Comparison of ENCODE assay signal across 20 cellular contexts in the genomic region with DNA sequence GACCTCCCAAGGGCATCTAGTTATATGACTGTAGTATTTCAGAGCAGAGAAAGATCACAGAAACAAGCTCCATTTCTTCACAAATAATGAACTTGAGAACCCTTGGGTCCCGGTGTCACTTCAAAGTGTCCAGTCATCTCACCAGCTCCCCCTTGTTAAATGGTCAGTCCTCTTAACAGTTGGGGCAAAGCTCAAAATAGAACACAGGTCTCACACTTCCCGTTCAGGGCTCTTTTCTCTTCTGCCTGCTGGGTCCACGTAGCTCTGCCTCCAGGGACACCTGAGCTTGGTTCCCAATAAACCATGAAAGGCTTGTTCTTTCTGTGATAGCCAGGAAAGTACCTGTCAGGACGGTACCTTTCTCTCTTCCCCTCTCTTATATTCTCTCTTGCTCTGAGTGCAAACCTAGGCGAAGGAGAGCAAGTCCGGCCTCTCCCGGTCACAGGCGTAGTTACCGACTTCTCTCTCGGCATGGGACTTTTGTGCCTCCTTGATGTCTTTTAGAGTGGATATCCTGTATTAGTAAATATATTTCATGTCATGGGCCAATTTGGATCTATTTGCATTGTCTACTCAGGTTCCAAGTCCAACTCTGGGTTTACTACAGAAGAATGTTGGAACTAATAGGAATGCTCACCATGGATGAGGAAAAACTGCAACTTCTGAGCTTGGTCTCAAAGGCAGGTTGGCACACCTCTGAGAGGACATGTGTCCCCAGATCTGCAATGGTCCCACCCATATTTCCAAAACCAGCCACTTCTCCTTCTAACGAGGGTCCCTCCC.
A peak's percentile ranks its signal among the peaks of the same experiment; 100 is the strongest.
DNase-seq lines count a peak whose midpoint lies in the region; ATAC-seq, FAIRE-seq and TF ChIP-seq lines count a peak whose summit lies in the region.
"Had no signal": no experiment of that assay in that cellular context is flagged by ENCODE, and none has a peak within 500 bp of the region (broad histone marks: within the 10 kb centered on the region; RNA-seq: fewer than 3 reads in every experiment).

No MANE protein-coding gene starts in this region.

- H3K36me3 ChIP-seq in CD4-positive, CD25-positive, alpha-beta regulatory T cell (ENCODE audit: control insufficient read depth, insufficient read depth, low read length): no peaks in the 10 kb centered on the region
- H3K36me3 ChIP-seq in HepG2 (replicated peaks in 1 of 2; ENCODE audit: control insufficient read depth in 1 of 2, insufficient read depth in 2 of 2, low read length in 2 of 2): no peaks in the 10 kb centered on the region
- H3K36me3 ChIP-seq in neural progenitor cell: no peaks in the 10 kb centered on the region
- no peaks in the 10 kb centered on the region for H3K36me3 ChIP-seq in ascending aorta
- H3K36me3 ChIP-seq: BLaER1 treated with 17β-estradiol and CSF1 and Interleukin-3, amounts not matched to agents 10 nM and 100 nM; HAP-1 had no signal

- H3K4me2 ChIP-seq in HepG2 (ENCODE audit: low read depth, low read length) (peak overlapping the region; percentile 89), neural progenitor cell (no peak overlapping the region)
- H3K4me2 ChIP-seq: BLaER1 treated with 17β-estradiol and CSF1 and Interleukin-3, amounts not matched to agents 10 nM and 100 nM had no signal

- no peak for ATAC-seq in CD4-positive, CD25-positive, alpha-beta regulatory T cell (ENCODE audit: low read depth in 2 of 2)
- ATAC-seq in T-cell (replicated peaks in 1 of 4): no peak
- ATAC-seq in HepG2: peak; percentile 84
- no peak for ATAC-seq in HG02840 (IDR thresholded peaks at IDR 0.05; ENCODE audit: low FRiP score, unreplicated experiment)

- BruUV-seq in HepG2 (replicated peaks; lab: Mats Ljungman, UMichigan): TSS peak; percentile 71

- peak overlapping the region; percentile 51 for H3K9ac ChIP-seq in HepG2 (ENCODE audit: insufficient read depth, low read depth, low read length)
- no peak overlapping the region for H3K9ac ChIP-seq in neural progenitor cell
- H3K9ac ChIP-seq: BLaER1 treated with 17β-estradiol and CSF1 and Interleukin-3, amounts not matched to agents 10 nM and 100 nM; GM23248 had no signal

- FAIRE-seq in HepG2 (lab: Jason Lieb, UNC): peak; percentile 64
- FAIRE-seq: GM12892, GM18507, HTR-8/SVneo had no signal

- TF ChIP-seq POLR2A in HepG2 (IDR thresholded peaks at IDR 0.05; ENCODE audit: insufficient read depth in 1 of 2, low read depth in 2 of 2, low read length in 2 of 2): no peak

- no peaks in the 10 kb centered on the region for H3F3A ChIP-seq in neural progenitor cell (ENCODE audit: low read depth)

- H3K4me3 ChIP-seq in CD4-positive, CD25-positive, alpha-beta regulatory T cell (ENCODE audit: low read depth, low read length): no peak overlapping the region
- peak overlapping the region; percentile 20 to 53 (median 30) for H3K4me3 ChIP-seq in HepG2 (replicated peaks in 1 of 3; ENCODE audit: insufficient read depth in 1 of 3, low read depth in 2 of 3, low read length in 3 of 3)
- no peak overlapping the region for H3K4me3 ChIP-seq in neural progenitor cell
- H3K4me3 ChIP-seq in ascending aorta: no peak overlapping the region
- H3K4me3 ChIP-seq: BLaER1 treated with 17β-estradiol and CSF1 and Interleukin-3, amounts not matched to agents 10 nM and 100 nM; GM23248; HAP-1 had no signal

- DNase-seq in CD4-positive, CD25-positive, alpha-beta regulatory T cell: no peak
- no peak for DNase-seq in T-cell
- peak; percentile 80 for DNase-seq in HepG2 (ENCODE audit: low spot score)
- DNase-seq in neural progenitor cell (ENCODE audit: low spot score): no peak
- no peak for DNase-seq in iPS-NIHi11 (ENCODE audit: low spot score)
- DNase-seq in midbrain (lab: John Stamatoyannopoulos, UW): no peak
- no peak for DNase-seq in ascending aorta (ENCODE audit: low spot score in 2 of 2)
- DNase-seq: CD8-positive, alpha-beta memory T cell; DMS153; DMS79; GDM1; GM23248 had no signal

- 4% methylated on average over 11 of the region's 11 CpGs for WGBS in HepG2 (ENCODE audit: low lambda C conversion rate)

- H3K27me3 Mint-ChIP-seq in CD4-positive, CD25-positive, alpha-beta regulatory T cell: peaks cover 8% of the 10 kb centered on the region
- H3K27me3 Mint-ChIP-seq in T-cell (no peaks in the 10 kb centered on the region), neural progenitor cell (ENCODE audit: insufficient read depth, low read depth) (peaks cover 27% of the 10 kb centered on the region)

- CTCF ChIA-PET in T-cell (lab: Charles Lee) (interaction anchor here (0.6 to 1.2 kb wide), 7 partner anchors 8 to 1206 kb away, joined by 3 to 5 read pairs (median 4); no protein-coding TSS in a partner anchor), HepG2 (lab: Yijun Ruan, JAX; ENCODE audit: low intra/inter-chr PET ratio, low total read pairs) (interaction anchor here (1.2 to 5.9 kb wide), 2 partner anchors 45 to 107 kb away, joined by 3 to 85 read pairs; no protein-coding TSS in a partner anchor)

- H3K79me2 ChIP-seq in HepG2 (ENCODE audit: insufficient read depth, low read length) (no peaks in the 10 kb centered on the region), neural progenitor cell (ENCODE audit: low read depth) (no peaks in the 10 kb centered on the region)

- peak overlapping the region in 2 of 3 donors; percentile 35 to 83 for H3K27ac Mint-ChIP-seq in CD4-positive, CD25-positive, alpha-beta regulatory T cell
- H3K27ac Mint-ChIP-seq in T-cell (peak overlapping the region; percentile 34 to 36), neural progenitor cell (peak overlapping the region; percentile 87)
- H3K27ac Mint-ChIP-seq: B cell; CD8-positive, alpha-beta memory T cell; IgD-negative memory B cell had no signal

- H3K27me3 ChIP-seq in CD4-positive, CD25-positive, alpha-beta regulatory T cell (ENCODE audit: control insufficient read depth, insufficient read depth, low read length): no peaks in the 10 kb centered on the region
- H3K27me3 ChIP-seq in HepG2 (ENCODE audit: control insufficient read depth in 1 of 2, insufficient read depth in 2 of 2, low read length in 2 of 2): no peaks in the 10 kb centered on the region
- H3K27me3 ChIP-seq in neural progenitor cell: no peaks in the 10 kb centered on the region
- H3K27me3 ChIP-seq in ascending aorta: no peaks in the 10 kb centered on the region
- H3K27me3 ChIP-seq: BLaER1 treated with 17β-estradiol and CSF1 and Interleukin-3, amounts not matched to agents 10 nM and 100 nM had no signal

- in situ Hi-C loops in HepG2 (cut with HindIII; ENCODE audit: extremely low pct_ligation_motif_present, low pct_unique_long_range_greater_than_20kb): loop anchor here (5.0 kb wide), 2 partner anchors 45 to 285 kb away; no protein-coding TSS in a partner anchor

- TF ChIP-seq RAD21 in HepG2 (CRISPR knock-in tag; IDR thresholded peaks at IDR 0.05): no peak

- no peaks in the 10 kb centered on the region for H3K9me3 Mint-ChIP-seq in CD4-positive, CD25-positive, alpha-beta regulatory T cell
- H3K9me3 Mint-ChIP-seq in T-cell (no peaks in the 10 kb centered on the region), neural progenitor cell (peaks cover 8% of the 10 kb centered on the region)
- H3K9me3 Mint-ChIP-seq: IgD-negative memory B cell had no signal

- peaks cover 23 to 31% (median 24%) of the 10 kb centered on the region in 4 donors for H3K4me1 Mint-ChIP-seq in CD4-positive, CD25-positive, alpha-beta regulatory T cell
- peaks cover 33 to 40% (median 39%) of the 10 kb centered on the region in 3 donors for H3K4me1 Mint-ChIP-seq in T-cell
- peaks cover 73% of the 10 kb centered on the region for H3K4me1 Mint-ChIP-seq in neural progenitor cell

- intact Hi-C loops in HepG2 (cut with micrococcal nuclease; ENCODE audit: unreplicated experiment) (loop anchor here (2.0 kb wide), 1 partner anchor 107 kb away; no protein-coding TSS in a partner anchor), ascending aorta (cut with DNase I) (no loop called here)

- TF ChIP-seq EP300 in HepG2 (IDR thresholded peaks at IDR 0.05; ENCODE audit: low read depth in 2 of 2, low read length in 2 of 2) (0 out of 4 replicates have a peak, but pooled peaks of 1 of the 2 experiments have one; percentile 6), HepG2 (CRISPR knock-in tag; IDR thresholded peaks at IDR 0.05; ENCODE audit: borderline replicate concordance) (no peak)

- no peak overlapping the region for H3K27ac ChIP-seq in CD4-positive, CD25-positive, alpha-beta regulatory T cell (ENCODE audit: insufficient read depth, low read length, poor library complexity, severe bottlenecking)
- H3K27ac ChIP-seq in HepG2 (ENCODE audit: extremely low read length, insufficient read depth, low read length) (peak overlapping the region; percentile 66), neural progenitor cell (no peak overlapping the region), ascending aorta (no peak overlapping the region)
- H3K27ac ChIP-seq: BLaER1 treated with 17β-estradiol and CSF1 and Interleukin-3, amounts not matched to agents 10 nM and 100 nM; GM23248 had no signal

- H3K4me1 ChIP-seq in CD4-positive, CD25-positive, alpha-beta regulatory T cell (ENCODE audit: control insufficient read depth, insufficient read depth, low read length, poor library complexity, severe bottlenecking): peaks cover 13% of the 10 kb centered on the region
- peaks cover 39% of the 10 kb centered on the region for H3K4me1 ChIP-seq in HepG2 (ENCODE audit: insufficient read depth, low read length)
- H3K4me1 ChIP-seq in neural progenitor cell: peaks cover 12% of the 10 kb centered on the region
- H3K4me1 ChIP-seq in ascending aorta: no peaks in the 10 kb centered on the region
- H3K4me1 ChIP-seq: HAP-1 had no signal

- no peaks in the 10 kb centered on the region for H3K9me3 ChIP-seq in CD4-positive, CD25-positive, alpha-beta regulatory T cell (ENCODE audit: control insufficient read depth in 2 of 2, low read length in 2 of 2)
- H3K9me3 ChIP-seq in HepG2 (ENCODE audit: low read length) (no peaks in the 10 kb centered on the region), neural progenitor cell (ENCODE audit: low read depth) (no peaks in the 10 kb centered on the region), ascending aorta (no peaks in the 10 kb centered on the region)
- H3K9me3 ChIP-seq: BLaER1 treated with 17β-estradiol and CSF1 and Interleukin-3, amounts not matched to agents 10 nM and 100 nM; HAP-1 had no signal

- H4K20me1 ChIP-seq in HepG2 (ENCODE audit: insufficient read depth, low read length): no peaks in the 10 kb centered on the region
- H4K20me1 ChIP-seq in neural progenitor cell (ENCODE audit: low read depth): no peaks in the 10 kb centered on the region
- H4K20me1 ChIP-seq: BLaER1 treated with 17β-estradiol and CSF1 and Interleukin-3, amounts not matched to agents 10 nM and 100 nM had no signal

- H2AFZ ChIP-seq in HepG2 (ENCODE audit: low read length): peak overlapping the region; percentile 93
- no peak overlapping the region for H2AFZ ChIP-seq in neural progenitor cell (replicated peaks)
- H2AFZ ChIP-seq: GM23248 had no signal

- TF ChIP-seq CTCF in HepG2 (CRISPR knock-in tag; IDR thresholded peaks at IDR 0.05): no peak; the same call in none of the 2 replicates
- TF ChIP-seq CTCF in neural progenitor cell (IDR thresholded peaks at IDR 0.05): no peak
- TF ChIP-seq CTCF in ascending aorta (IDR thresholded peaks at IDR 0.05): no peak

- H3K4me3 Mint-ChIP-seq in CD4-positive, CD25-positive, alpha-beta regulatory T cell: no peak overlapping the region
- no peak overlapping the region for H3K4me3 Mint-ChIP-seq in T-cell
- H3K4me3 Mint-ChIP-seq in neural progenitor cell: peak overlapping the region; percentile 14
- H3K4me3 Mint-ChIP-seq: B cell; CD8-positive, alpha-beta memory T cell; IgD-negative memory B cell had no signal

- POLR2A ChIA-PET in T-cell (lab: Charles Lee): no interaction called here
- POLR2A ChIA-PET in HepG2 (lab: Yijun Ruan, JAX): interaction anchor here (1.0 to 3.4 kb wide), 5 partner anchors 19 to 280 kb away, joined by 3 to 30 read pairs (median 5); no protein-coding TSS in a partner anchor

- no peaks in the 10 kb centered on the region for H3K36me3 Mint-ChIP-seq in CD4-positive, CD25-positive, alpha-beta regulatory T cell
- H3K36me3 Mint-ChIP-seq in T-cell (no peaks in the 10 kb centered on the region), neural progenitor cell (peaks cover 2% of the 10 kb centered on the region)
- H3K36me3 Mint-ChIP-seq: CD8-positive, alpha-beta memory T cell; IgD-negative memory B cell had no signal

Comparison
In these comparisons a context has a peak if more than half of its experiments do, and no peak if none do; other contexts are left out.
1. H3K4me3 ChIP-seq: peak in HepG2 (3 of 3); none in CD4-positive, CD25-positive, alpha-beta regulatory T cell (single experiment), neural progenitor cell (single experiment) and ascending aorta (0 of 2).
2. H3K27ac Mint-ChIP-seq: peak in every context shown above with its lines; median percentile 87 in neural progenitor cell; 59 in CD4-positive, CD25-positive, alpha-beta regulatory T cell; 35 in T-cell.